ENCODE assay signal across 20 cellular contexts in genomic region chr4:3709846-3710441, GRCh38. TPM values are rescaled to one million over a fixed set of nuclear protein-coding genes. Genes with fewer than 3 reads are reported as not detected.
DNase-seq lines count a peak whose midpoint lies in the region; ATAC-seq, FAIRE-seq and TF ChIP-seq lines count a peak whose summit lies in the region.
"Had no signal": no experiment of that assay in that cellular context is flagged by ENCODE, and none has a peak within 500 bp of the region (broad histone marks: within the 10 kb centered on the region; RNA-seq: fewer than 3 reads in every experiment).

No MANE protein-coding gene starts in this region.

- FAIRE-seq in kidney (lab: Jason Lieb, UNC): no peak
- FAIRE-seq: A204.1 had no signal

- no peaks in the 10 kb centered on the region for H3K27me3 ChIP-seq in right cardiac atrium (ENCODE audit: control insufficient read depth, insufficient read depth)
- H3K27me3 ChIP-seq in right atrium auricular region: no peaks in the 10 kb centered on the region
- no peaks in the 10 kb centered on the region for H3K27me3 ChIP-seq in thoracic aorta (replicated peaks; ENCODE audit: insufficient read depth)
- no peaks in the 10 kb centered on the region for H3K27me3 ChIP-seq in CD4-positive, alpha-beta memory T cell (ENCODE audit: insufficient read depth, low read length)
- H3K27me3 ChIP-seq: MG63 had no signal

- no peak overlapping the region for H3K27ac ChIP-seq in right cardiac atrium (ENCODE audit: low read length)
- no peak overlapping the region for H3K27ac ChIP-seq in right atrium auricular region
- peak overlapping the region; percentile 81 to 91 for H3K27ac ChIP-seq in kidney (ENCODE audit: low read depth in 2 of 2, low read length in 2 of 2)
- H3K27ac ChIP-seq in thoracic aorta: peak overlapping the region; percentile 54 to 64
- no peak overlapping the region for H3K27ac ChIP-seq in CD4-positive, alpha-beta memory T cell (ENCODE audit: low read depth, low read length)
- H3K27ac ChIP-seq: C4-2B had no signal

- POLR2A ChIA-PET in CD4-positive, alpha-beta memory T cell (lab: Charles Lee; ENCODE audit: partially characterized antibody): no interaction called here

- TF ChIP-seq CTCF in right atrium auricular region (IDR thresholded peaks at IDR 0.05) (no peak), kidney (IDR thresholded peaks at IDR 0.05; ENCODE audit: borderline replicate concordance, extremely low read depth, insufficient read depth) (no peak), nephron (IDR thresholded peaks at IDR 0.05; ENCODE audit: unreplicated experiment in 3 of 3) (no peak), thoracic aorta (IDR thresholded peaks at IDR 0.05) (no peak)

- H3K4me1 Mint-ChIP-seq in nephron: peaks cover 46% of the 10 kb centered on the region
- no peaks in the 10 kb centered on the region for H3K4me1 Mint-ChIP-seq in CD4-positive, alpha-beta memory T cell

- H3K4me3 Mint-ChIP-seq in nephron: peak overlapping the region in 1 of 3 experiments; percentile 52
- H3K4me3 Mint-ChIP-seq in CD4-positive, alpha-beta memory T cell: no peak overlapping the region
- H3K4me3 Mint-ChIP-seq: HFFc6 had no signal

- peak; percentile 5 to 24 (median 5) for DNase-seq in right cardiac atrium
- no peak for DNase-seq in right atrium auricular region (ENCODE audit: low spot score)
- peak; percentile 84 for DNase-seq in kidney
- DNase-seq in thoracic aorta (ENCODE audit: low spot score): no peak
- no peak for DNase-seq in CD4-positive, alpha-beta memory T cell
- DNase-seq in NCI-H345 treated with DMSO at 0.1 percent for 48 hours (lab: John Stamatoyannopoulos, UW; ENCODE audit: unreplicated experiment): no peak
- DNase-seq in stimulated activated CD8-positive, alpha-beta memory T cell treated with anti-CD3 and anti-CD28 coated beads, Interleukin-4, amount 100 ng/mL, for 48 hours: no peak
- DNase-seq: Caco-2, DMS153, EL, HFFc6, Karpas-422, MG63, NCI-H1092 treated with DMSO at 0.1 percent for 48 hours, NCI-H1694, NCI-H524 had no signal

- no peaks in the 10 kb centered on the region for H3K4me1 ChIP-seq in right cardiac atrium (ENCODE audit: control insufficient read depth, insufficient read depth, low read length)
- no peaks in the 10 kb centered on the region for H3K4me1 ChIP-seq in right atrium auricular region
- peaks cover 43 to 46% of the 10 kb centered on the region in 2 donors for H3K4me1 ChIP-seq in kidney (ENCODE audit: control insufficient read depth in 1 of 2, insufficient read depth in 1 of 2, low read depth in 1 of 2, low read length in 2 of 2)
- peaks cover 29 to 61% of the 10 kb centered on the region in 2 donors for H3K4me1 ChIP-seq in thoracic aorta (ENCODE audit: control insufficient read depth in 1 of 2, low read depth in 2 of 2)
- H3K4me1 ChIP-seq in CD4-positive, alpha-beta memory T cell (ENCODE audit: insufficient read depth, low read length): no peaks in the 10 kb centered on the region
- H3K4me1 ChIP-seq: Caco-2 had no signal

- intact Hi-C loops in right cardiac atrium (cut with DNase I): no loop called here
- intact Hi-C loops in kidney (cut with DNase I): no loop called here
- intact Hi-C loops in CD4-positive, alpha-beta memory T cell (cut with micrococcal nuclease): no loop called here

- ATAC-seq in right cardiac atrium (no peak), thoracic aorta (ENCODE audit: insufficient number of reproducible peaks, low FRiP score, low read depth) (no peak)
- ATAC-seq: Panc1 had no signal

- H3K9me3 ChIP-seq in right cardiac atrium (ENCODE audit: control insufficient read depth, low read length) (no peaks in the 10 kb centered on the region), right atrium auricular region (no peaks in the 10 kb centered on the region), kidney (ENCODE audit: control insufficient read depth in 1 of 2, low read length in 2 of 2) (no peaks in the 10 kb centered on the region), thoracic aorta (no peaks in the 10 kb centered on the region)
- no peaks in the 10 kb centered on the region for H3K9me3 ChIP-seq in CD4-positive, alpha-beta memory T cell (ENCODE audit: control insufficient read depth in 1 of 2, low read length in 2 of 2)
- H3K9me3 ChIP-seq: Caco-2, MG63 had no signal

- H3K36me3 ChIP-seq in right atrium auricular region (no peaks in the 10 kb centered on the region), kidney (ENCODE audit: control insufficient read depth in 1 of 2, insufficient read depth in 2 of 2, low read length in 2 of 2) (no peaks in the 10 kb centered on the region), thoracic aorta (no peaks in the 10 kb centered on the region)
- H3K36me3 ChIP-seq in CD4-positive, alpha-beta memory T cell (ENCODE audit: insufficient read depth, low read length): no peaks in the 10 kb centered on the region
- H3K36me3 ChIP-seq: MG63 had no signal

- H3K27ac Mint-ChIP-seq in nephron: peak overlapping the region in 2 of 3 experiments; percentile 57 to 82
- H3K27ac Mint-ChIP-seq in CD4-positive, alpha-beta memory T cell: no peak overlapping the region
- H3K27ac Mint-ChIP-seq: HFFc6 had no signal

- no peak overlapping the region for H3K4me3 ChIP-seq in right cardiac atrium (ENCODE audit: low read length)
- H3K4me3 ChIP-seq in right atrium auricular region: no peak overlapping the region
- peak overlapping the region in 1 of 2 donors; percentile 22 for H3K4me3 ChIP-seq in kidney (ENCODE audit: low read length in 2 of 2)
- no peak overlapping the region for H3K4me3 ChIP-seq in thoracic aorta
- no peak overlapping the region for H3K4me3 ChIP-seq in CD4-positive, alpha-beta memory T cell (ENCODE audit: low read length in 2 of 2)
- H3K4me3 ChIP-seq: MG63 had no signal

- peaks cover 11% of the 10 kb centered on the region for H3K27me3 Mint-ChIP-seq in nephron (ENCODE audit: low read depth)
- peaks cover 2 to 3% of the 10 kb centered on the region in 2 donors for H3K27me3 Mint-ChIP-seq in CD4-positive, alpha-beta memory T cell

- no peaks in the 10 kb centered on the region for H3K9me3 Mint-ChIP-seq in nephron
- H3K9me3 Mint-ChIP-seq in CD4-positive, alpha-beta memory T cell: peaks cover 0 to 2% (median 0%) of the 10 kb centered on the region in 8 donors
- H3K9me3 Mint-ChIP-seq: HFFc6 had no signal

- WGBS in right cardiac atrium: 82% methylated on average over 18 of the region's 18 CpGs

- CTCF ChIA-PET in CD4-positive, alpha-beta memory T cell (lab: Charles Lee; ENCODE audit: partially characterized antibody): no interaction called here

- no peaks in the 10 kb centered on the region for H3K36me3 Mint-ChIP-seq in nephron (ENCODE audit: low read depth)
- H3K36me3 Mint-ChIP-seq in CD4-positive, alpha-beta memory T cell: no peaks in the 10 kb centered on the region

- peak overlapping the region in 1 of 2 donors; percentile 56 for H3K9ac ChIP-seq in kidney (ENCODE audit: low read length in 2 of 2)

RNA-seq across cellular contexts. Expression of gene ADRA2C, which starts 56.2 kb away (rescaled TPM):
- total RNA-seq in right cardiac atrium: 1 to 10 TPM; 3.0 to 4.6 (median 3.5) TPM
- 4.8 TPM for polyA plus RNA-seq in right cardiac atrium
- total RNA-seq in right atrium auricular region: 1 to 10 TPM; 2.6 to 3.1 TPM
- 36.2 TPM for total RNA-seq in kidney
- polyA plus RNA-seq in kidney (ENCODE audit: insufficient read depth, low read depth, low replicate concordance): 21.9 TPM
- 100 to 1,000 TPM; 105 to 232 TPM for total RNA-seq in thoracic aorta
- total RNA-seq in CD4-positive, alpha-beta memory T cell: not detected
- polyA plus RNA-seq in CD4-positive, alpha-beta memory T cell: not detected

Comparison
In these comparisons a context has a peak if more than half of its experiments do, and no peak if none do; other contexts are left out.
1. DNase-seq: peak in right cardiac atrium (3 of 3) and kidney (single experiment); none in right atrium auricular region (single experiment), thoracic aorta (single experiment), CD4-positive, alpha-beta memory T cell (0 of 5), NCI-H345 treated with DMSO at 0.1 percent for 48 hours (single experiment) and stimulated activated CD8-positive, alpha-beta memory T cell treated with anti-CD3 and anti-CD28 coated beads, Interleukin-4, amount 100 ng/mL, for 48 hours (single experiment).
2. H3K27ac ChIP-seq: peak in kidney (2 of 2) and thoracic aorta (2 of 2); none in right cardiac atrium (single experiment), right atrium auricular region (0 of 2) and CD4-positive, alpha-beta memory T cell (single experiment).
3. H3K27ac Mint-ChIP-seq: peak in nephron (2 of 3); none in CD4-positive, alpha-beta memory T cell (0 of 7).